Comparison of ENCODE assay signal across 24 cellular contexts in genomic region chr21:14878971-14879370, GRCh38.
DNase-seq lines count a peak whose midpoint lies in the region; ATAC-seq and TF ChIP-seq lines count a peak whose summit lies in the region.
"Had no signal": no experiment of that assay in that cellular context is flagged by ENCODE, and none has a peak within 500 bp of the region (broad histone marks: within the 10 kb centered on the region; RNA-seq: fewer than 3 reads in every experiment).

No MANE protein-coding gene starts in this region.

- TF ChIP-seq CTCF in WTC11 (IDR thresholded peaks at IDR 0.05), result no peak
- TF ChIP-seq CTCF in progenitor cell of endocrine pancreas (IDR thresholded peaks at IDR 0.05; ENCODE audit: unreplicated experiment), result no peak

- H3K36me3 Mint-ChIP-seq in WTC11 (no peaks in the 10 kb centered on the region), progenitor cell of endocrine pancreas (ENCODE audit: insufficient read depth) (no peaks in the 10 kb centered on the region)
- H3K36me3 Mint-ChIP-seq: activated naive CD8-positive, alpha-beta T cell treated with anti-CD3 and anti-CD28 coated beads for 36 hours had no signal

- CTCF ChIA-PET in WTC11 (lab: Charles Lee), result no interaction called here

- ATAC-seq in WTC11 (no peak), HG03469 (IDR thresholded peaks at IDR 0.05; ENCODE audit: unreplicated experiment) (no peak), GM21717 (IDR thresholded peaks at IDR 0.05; ENCODE audit: unreplicated experiment) (no peak)
- ATAC-seq: activated CD4-positive, alpha-beta T cell treated with anti-CD3 and anti-CD28 coated beads for 36 hours; GM23338 had no signal

- H3K9me3 Mint-ChIP-seq in WTC11 (no peaks in the 10 kb centered on the region), progenitor cell of endocrine pancreas (ENCODE audit: low read depth) (peaks cover 9% of the 10 kb centered on the region)
- H3K9me3 Mint-ChIP-seq: activated naive CD8-positive, alpha-beta T cell treated with anti-CD3 and anti-CD28 coated beads for 36 hours; CD4-positive, alpha-beta T cell; central memory CD8-positive, alpha-beta T cell; GM23338; HFFc6; stimulated activated naive CD8-positive, alpha-beta T cell treated with anti-CD3 and anti-CD28 coated beads, Interleukin-15, Interleukin-2, amounts not matched to agents 100 ng/mL and 50 ng/mL, for 24 hours; T-helper 1 cell treated with Interleukin-12 subunit alpha and Interleukin-12 subunit beta and Interleukin-4 antibody, amounts not matched to agents 30 μg/mL and 1 μg/mL, for 36 hours had no signal

- DNase-seq in HT-29 (ENCODE audit: low spot score) (peak; percentile 50), WTC11 (ENCODE audit: low spot score) (no peak), iris pigment epithelial cell (ENCODE audit: low read depth) (peak; percentile 38), progenitor cell of endocrine pancreas (ENCODE audit: low spot score, unreplicated experiment) (no peak), NCI-H1436 treated with DMSO at 0.1 percent for 48 hours (lab: John Stamatoyannopoulos, UW) (no peak)
- DNase-seq: activated CD4-positive, alpha-beta T cell treated with anti-CD3 and anti-CD28 coated beads for 36 hours; activated effector memory CD4-positive, alpha-beta T cell treated with anti-CD3 and anti-CD28 coated beads, Interleukin-2, amount 50 U/mL, for 16 hours; activated naive CD8-positive, alpha-beta T cell treated with anti-CD3 and anti-CD28 coated beads for 36 hours; activated T-cell treated with anti-CD3 and anti-CD28 coated beads for 4 hours; CD4-positive, alpha-beta T cell; glutamatergic neuron; HFFc6; IMR-90; mesendoderm; NCI-H1048; NCI-H1930; NCI-H526; RPMI8226 had no signal

- H3K4me3 Mint-ChIP-seq in WTC11 (no peak overlapping the region), progenitor cell of endocrine pancreas (ENCODE audit: low read depth) (no peak overlapping the region)
- H3K4me3 Mint-ChIP-seq: activated CD4-positive, alpha-beta T cell treated with anti-CD3 and anti-CD28 coated beads for 36 hours; activated naive CD8-positive, alpha-beta T cell treated with anti-CD3 and anti-CD28 coated beads for 36 hours; CD4-positive, alpha-beta T cell; central memory CD8-positive, alpha-beta T cell; GM23338; stimulated activated naive CD8-positive, alpha-beta T cell treated with anti-CD3 and anti-CD28 coated beads, Interleukin-15, Interleukin-2, amounts not matched to agents 100 ng/mL and 50 ng/mL, for 24 hours; T-helper 1 cell treated with Interleukin-12 subunit alpha and Interleukin-12 subunit beta and Interleukin-4 antibody, amounts not matched to agents 30 μg/mL and 1 μg/mL, for 36 hours had no signal

- H3K4me1 Mint-ChIP-seq in WTC11 (peaks cover 9% of the 10 kb centered on the region), progenitor cell of endocrine pancreas (ENCODE audit: low read depth) (peaks cover 44% of the 10 kb centered on the region)
- H3K4me1 Mint-ChIP-seq: central memory CD8-positive, alpha-beta T cell had no signal

- H3K27me3 Mint-ChIP-seq in WTC11 (ENCODE audit: low read depth) (no peaks in the 10 kb centered on the region), progenitor cell of endocrine pancreas (no peaks in the 10 kb centered on the region)
- H3K27me3 Mint-ChIP-seq: activated CD4-positive, alpha-beta T cell treated with anti-CD3 and anti-CD28 coated beads for 36 hours; activated naive CD8-positive, alpha-beta T cell treated with anti-CD3 and anti-CD28 coated beads for 36 hours; CD4-positive, alpha-beta T cell; central memory CD8-positive, alpha-beta T cell; stimulated activated naive CD8-positive, alpha-beta T cell treated with anti-CD3 and anti-CD28 coated beads, Interleukin-15, Interleukin-2, amounts not matched to agents 100 ng/mL and 50 ng/mL, for 24 hours had no signal

- POLR2A ChIA-PET in WTC11 (lab: Charles Lee), result interaction anchor here (0.6 kb wide), 1 partner anchor 403 kb away, joined by 3 read pairs; no protein-coding TSS in a partner anchor

- H3K27ac Mint-ChIP-seq in WTC11, result no peak overlapping the region
- peak overlapping the region; percentile 83 for H3K27ac Mint-ChIP-seq in progenitor cell of endocrine pancreas
- H3K27ac Mint-ChIP-seq: activated CD4-positive, alpha-beta T cell treated with anti-CD3 and anti-CD28 coated beads for 36 hours; activated naive CD8-positive, alpha-beta T cell treated with anti-CD3 and anti-CD28 coated beads for 36 hours; CD4-positive, alpha-beta T cell; GM23338; stimulated activated naive CD8-positive, alpha-beta T cell treated with anti-CD3 and anti-CD28 coated beads, Interleukin-15, Interleukin-2, amounts not matched to agents 100 ng/mL and 50 ng/mL, for 24 hours; T-helper 1 cell treated with Interleukin-12 subunit alpha and Interleukin-12 subunit beta and Interleukin-4 antibody, amounts not matched to agents 30 μg/mL and 1 μg/mL, for 36 hours had no signal

TF ChIP-seq in WTC11, 78 proteins besides CTCF, POLR2A, EP300 and RAD21:
- peak; percentile 84 for TF ChIP-seq GABPB1 (CRISPR knock-in tag; IDR thresholded peaks at IDR 0.05)
- TF ChIP-seq ZNF138 (CRISPR knock-in tag; conservative IDR thresholded peaks at IDR 0.05), result no peak

Comparison
In these comparisons a context has a peak if more than half of its experiments do, and no peak if none do; other contexts are left out.
1. DNase-seq: peak in HT-29 (single experiment) and iris pigment epithelial cell (single experiment); none in WTC11 (single experiment), progenitor cell of endocrine pancreas (single experiment) and NCI-H1436 treated with DMSO at 0.1 percent for 48 hours (single experiment).